16 cellular contexts compared by ENCODE assay signal in the genomic region with DNA sequence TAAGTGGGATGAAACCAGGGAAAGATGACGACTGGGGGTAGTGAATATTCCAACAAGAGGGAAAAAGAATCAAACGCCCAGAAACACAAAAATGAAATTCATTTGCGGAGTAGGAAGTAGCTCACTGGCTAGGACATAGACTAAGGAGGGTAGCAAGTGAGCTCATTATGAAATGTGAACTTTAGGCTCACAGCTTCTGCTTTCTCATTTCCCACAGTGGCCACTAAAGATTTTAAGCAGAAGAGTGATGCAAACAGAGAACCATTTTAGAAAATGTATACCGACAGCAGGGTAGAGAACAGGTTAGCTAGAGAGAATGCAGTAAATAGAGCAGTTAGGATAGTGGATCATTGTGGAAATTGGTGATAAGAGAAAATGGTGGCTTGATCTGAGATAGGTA. TPM values are rescaled to one million over a fixed set of nuclear protein-coding genes. Genes with fewer than 3 reads are reported as not detected.
DNase-seq lines count a peak whose midpoint lies in the region; ATAC-seq and TF ChIP-seq lines count a peak whose summit lies in the region.
"Had no signal": no experiment of that assay in that cellular context is flagged by ENCODE, and none has a peak within 500 bp of the region (broad histone marks: within the 10 kb centered on the region; RNA-seq: fewer than 3 reads in every experiment).

No MANE protein-coding gene starts in this region.

- H3K23me2 ChIP-seq in H9 (ENCODE audit: insufficient read length, low read depth, low read length, poor library complexity, severe bottlenecking), result no peaks in the 10 kb centered on the region

- H3K23ac ChIP-seq in H9 (ENCODE audit: insufficient read length, low read depth, low read length), result no peak overlapping the region

- H4K5ac ChIP-seq in H9 (ENCODE audit: insufficient read length, low read depth, low read length), result no peak overlapping the region

- H4K20me1 ChIP-seq in H9 (ENCODE audit: control insufficient read depth, insufficient read depth, insufficient read length), result no peaks in the 10 kb centered on the region

- peak overlapping the region; percentile 96 for H3K27ac ChIP-seq in CD4-positive, alpha-beta memory T cell (ENCODE audit: low read depth, low read length)
- H3K27ac ChIP-seq in naive thymus-derived CD4-positive, alpha-beta T cell (ENCODE audit: low read depth, low read length), result peak overlapping the region; percentile 99
- H3K27ac ChIP-seq in vagina (no peak overlapping the region), H9 (ENCODE audit: insufficient read length, low read depth, low read length) (no peak overlapping the region), caudate nucleus (ENCODE audit: low read depth, low read length) (no peak overlapping the region)
- H3K27ac ChIP-seq: C4-2B had no signal

- ATAC-seq in HG02798 (IDR thresholded peaks at IDR 0.05; ENCODE audit: poor library complexity, unreplicated experiment), result peak; percentile 25
- ATAC-seq in naive thymus-derived CD4-positive, alpha-beta T cell, result peak; percentile 26
- ATAC-seq: left colon had no signal

- no CpG with 5 or more reads among the region's 4 CpGs for WGBS in H9 (ENCODE audit: extremely low coverage, insufficient read length, low lambda C conversion rate)

- H3K36me3 ChIP-seq in CD4-positive, alpha-beta memory T cell (ENCODE audit: insufficient read depth, low read length), result peaks cover 12% of the 10 kb centered on the region
- H3K36me3 ChIP-seq in naive thymus-derived CD4-positive, alpha-beta T cell (ENCODE audit: control insufficient read depth in 2 of 3, insufficient read depth in 3 of 3, low read length in 3 of 3), result peaks cover 0 to 17% (median 0%) of the 10 kb centered on the region in 3 experiments
- no peaks in the 10 kb centered on the region for H3K36me3 ChIP-seq in vagina

- no peak overlapping the region for H2BK20ac ChIP-seq in H9 (ENCODE audit: low read depth, low read length, poor library complexity, severe bottlenecking)

- no peak overlapping the region for H4K91ac ChIP-seq in H9 (ENCODE audit: insufficient read length, low read depth, low read length)

- H2BK12ac ChIP-seq in H9 (ENCODE audit: insufficient read length, low read depth, low read length), result no peak overlapping the region

- no peak overlapping the region for H3K4me3 Mint-ChIP-seq in CD4-positive, alpha-beta memory T cell
- H3K4me3 Mint-ChIP-seq in naive thymus-derived CD4-positive, alpha-beta T cell, result no peak overlapping the region
- H3K4me3 Mint-ChIP-seq in H9, result no peak overlapping the region

- peaks cover 17 to 48% (median 43%) of the 10 kb centered on the region in 4 donors for H3K4me1 Mint-ChIP-seq in CD4-positive, alpha-beta memory T cell
- peaks cover 11 to 44% (median 34%) of the 10 kb centered on the region in 7 donors for H3K4me1 Mint-ChIP-seq in naive thymus-derived CD4-positive, alpha-beta T cell
- H3K4me1 Mint-ChIP-seq in H9, result peaks cover 8 to 9% of the 10 kb centered on the region in 2 experiments

- H3K9me3 Mint-ChIP-seq in CD4-positive, alpha-beta memory T cell, result no peaks in the 10 kb centered on the region
- H3K9me3 Mint-ChIP-seq in naive thymus-derived CD4-positive, alpha-beta T cell, result peaks cover 0 to 2% (median 0%) of the 10 kb centered on the region in 11 donors
- no peaks in the 10 kb centered on the region for H3K9me3 Mint-ChIP-seq in H9

- H3K4ac ChIP-seq in H9 (ENCODE audit: low read depth, low read length), result no peak overlapping the region

- H3K9ac ChIP-seq in H9 (ENCODE audit: extremely low read depth, insufficient read length, low read length), result no peak overlapping the region

- POLR2A ChIA-PET in CD4-positive, alpha-beta memory T cell (lab: Charles Lee; ENCODE audit: partially characterized antibody), result interaction anchor here (0.7 to 6.7 kb wide), 23 partner anchors 12 to 338 kb away, joined by 3 to 85 read pairs (median 6); partner anchors contain the start of genes F11R, LY9, SLAMF1 and SLAMF7
- POLR2A ChIA-PET in naive thymus-derived CD4-positive, alpha-beta T cell (lab: Charles Lee), result interaction anchor here (0.7 to 4.3 kb wide), 13 partner anchors 10 to 446 kb away, joined by 3 to 18 read pairs (median 3); partner anchors contain the start of gene DCAF8

- H3K18ac ChIP-seq in H9 (ENCODE audit: insufficient read length, low read depth, low read length), result no peak overlapping the region

- H3K14ac ChIP-seq in H9 (ENCODE audit: insufficient read depth, low read length), result no peak overlapping the region

- H3K79me1 ChIP-seq in H9 (ENCODE audit: insufficient read depth, low read depth, low read length, poor library complexity, severe bottlenecking), result no peaks in the 10 kb centered on the region

- H3K27me3 Mint-ChIP-seq in CD4-positive, alpha-beta memory T cell, result no peaks in the 10 kb centered on the region
- H3K27me3 Mint-ChIP-seq in naive thymus-derived CD4-positive, alpha-beta T cell, result no peaks in the 10 kb centered on the region
- peaks cover 1% of the 10 kb centered on the region; the same call in 1 of the 2 replicates for H3K27me3 Mint-ChIP-seq in H9 (ENCODE audit: low read depth)

- H3K56ac ChIP-seq in H9 (ENCODE audit: insufficient read length, low read depth, low read length), result no peak overlapping the region

- H2BK15ac ChIP-seq in H9 (ENCODE audit: low read depth, low read length), result no peak overlapping the region

- H3K4me3 ChIP-seq in CD4-positive, alpha-beta memory T cell (ENCODE audit: low read length in 2 of 2), result peak overlapping the region; percentile 88 to 96
- H3K4me3 ChIP-seq in naive thymus-derived CD4-positive, alpha-beta T cell (ENCODE audit: low read length), result peak overlapping the region; percentile 90
- H3K4me3 ChIP-seq in vagina, result no peak overlapping the region

- no peak overlapping the region for H3T11ph ChIP-seq in H9 (ENCODE audit: low read length)

- TF ChIP-seq POLR2A in vagina (IDR thresholded peaks at IDR 0.05), result no peak

- H2BK5ac ChIP-seq in H9 (ENCODE audit: insufficient read length, low read length), result no peak overlapping the region

- no peaks in the 10 kb centered on the region for H3K9me3 ChIP-seq in CD4-positive, alpha-beta memory T cell (ENCODE audit: control insufficient read depth in 1 of 2, low read length in 2 of 2)
- H3K9me3 ChIP-seq in naive thymus-derived CD4-positive, alpha-beta T cell (ENCODE audit: control insufficient read depth in 2 of 3, low read length in 3 of 3), result no peaks in the 10 kb centered on the region
- H3K9me3 ChIP-seq in vagina, result no peaks in the 10 kb centered on the region
- no peaks in the 10 kb centered on the region for H3K9me3 ChIP-seq in H9 (ENCODE audit: control insufficient read depth, low read depth, low read length)

- DNase-seq in CD4-positive, alpha-beta memory T cell, result no peak
- DNase-seq in SKM-1 (lab: John Stamatoyannopoulos, UW; ENCODE audit: unreplicated experiment) (peak; percentile 73), NCI-H1092 treated with DMSO at 0.1 percent for 48 hours (lab: John Stamatoyannopoulos, UW) (no peak), vagina (ENCODE audit: extremely low spot score in 2 of 2) (no peak), H9 (no peak), caudate nucleus (lab: John Stamatoyannopoulos, UW) (no peak)
- no peak for DNase-seq in naive thymus-derived CD4-positive, alpha-beta T cell
- DNase-seq: amygdala; effector CD8-positive, alpha-beta T cell; GOT3; left colon; NCI-H2029 treated with DMSO at 0.1 percent for 48 hours; stimulated activated CD4-positive, alpha-beta T cell treated with anti-CD3 and anti-CD28 coated beads, Interleukin-2, amount 100 ng/mL, for 48 hours had no signal

- H4K8ac ChIP-seq in H9 (replicated peaks; ENCODE audit: insufficient read length, low read depth, low read length), result no peak overlapping the region

- no peak overlapping the region for H3K4me2 ChIP-seq in H9 (ENCODE audit: insufficient read depth, insufficient read length, low read length)

- no peaks in the 10 kb centered on the region for H3K79me2 ChIP-seq in H9 (ENCODE audit: insufficient read depth, low read length)

- H2AFZ ChIP-seq in H9 (ENCODE audit: low read length), result no peak overlapping the region

- no peak overlapping the region for H2BK120ac ChIP-seq in H9 (ENCODE audit: low read depth, low read length, poor library complexity, severe bottlenecking)

- no peaks in the 10 kb centered on the region for H3K27me3 ChIP-seq in CD4-positive, alpha-beta memory T cell (ENCODE audit: insufficient read depth, low read length)
- no peaks in the 10 kb centered on the region for H3K27me3 ChIP-seq in naive thymus-derived CD4-positive, alpha-beta T cell (ENCODE audit: control insufficient read depth in 2 of 2, insufficient read depth in 2 of 2, low read length in 2 of 2)
- no peaks in the 10 kb centered on the region for H3K27me3 ChIP-seq in vagina
- no peaks in the 10 kb centered on the region for H3K27me3 ChIP-seq in H9 (ENCODE audit: insufficient read depth, low read length)

- intact Hi-C loops in CD4-positive, alpha-beta memory T cell (cut with micrococcal nuclease), result no loop called here
- intact Hi-C loops in naive thymus-derived CD4-positive, alpha-beta T cell (cut with micrococcal nuclease), result loop anchor here (2.0 to 5.0 kb wide), 2 partner anchors 36 to 37 kb away; no protein-coding TSS in a partner anchor
- intact Hi-C loops in vagina (cut with DNase I), result no loop called here

- H2AK5ac ChIP-seq in H9 (ENCODE audit: insufficient read length, low read length), result no peak overlapping the region

- no peak for TF ChIP-seq CTCF in vagina (IDR thresholded peaks at IDR 0.05)
- no peak for TF ChIP-seq CTCF in H9 (conservative IDR thresholded peaks at IDR 0.05)

- peaks cover 30 to 40% of the 10 kb centered on the region in 2 donors for H3K36me3 Mint-ChIP-seq in CD4-positive, alpha-beta memory T cell
- H3K36me3 Mint-ChIP-seq in naive thymus-derived CD4-positive, alpha-beta T cell, result peaks cover 5 to 30% (median 26%) of the 10 kb centered on the region in 5 donors
- H3K36me3 Mint-ChIP-seq in H9 (ENCODE audit: insufficient read depth in 1 of 3, low read depth in 3 of 3), result no peaks in the 10 kb centered on the region

- CTCF ChIA-PET in CD4-positive, alpha-beta memory T cell (lab: Charles Lee; ENCODE audit: partially characterized antibody), result interaction anchor here (0.8 to 4.7 kb wide), 16 partner anchors 8 to 282 kb away, joined by 3 to 43 read pairs (median 6); no protein-coding TSS in a partner anchor
- CTCF ChIA-PET in naive thymus-derived CD4-positive, alpha-beta T cell (lab: Charles Lee), result interaction anchor here (0.7 to 7.9 kb wide), 11 partner anchors 8 to 246 kb away, joined by 3 to 46 read pairs (median 6); partner anchors contain the start of gene ITLN2

- peaks cover 81% of the 10 kb centered on the region for H3K4me1 ChIP-seq in CD4-positive, alpha-beta memory T cell (ENCODE audit: insufficient read depth, low read length)
- H3K4me1 ChIP-seq in naive thymus-derived CD4-positive, alpha-beta T cell (ENCODE audit: control insufficient read depth in 2 of 2, insufficient read depth in 2 of 2, low read length in 2 of 2), result peaks cover 69 to 71% of the 10 kb centered on the region in 2 donors
- H3K4me1 ChIP-seq in vagina (no peaks in the 10 kb centered on the region), H9 (ENCODE audit: insufficient read depth, low read length) (no peaks in the 10 kb centered on the region; the same call in 1 of the 2 replicates)

- no peak overlapping the region for H3K27ac Mint-ChIP-seq in CD4-positive, alpha-beta memory T cell
- H3K27ac Mint-ChIP-seq in naive thymus-derived CD4-positive, alpha-beta T cell, result no peak overlapping the region
- no peak overlapping the region for H3K27ac Mint-ChIP-seq in H9

RNA-seq across cellular contexts. Expression of gene CD48, which starts 3.5 kb away (rescaled TPM):
- total RNA-seq in CD4-positive, alpha-beta memory T cell, result 100 to 1,000 TPM; 301 to 329 TPM
- polyA plus RNA-seq in CD4-positive, alpha-beta memory T cell, result 100 to 1,000 TPM; 228 to 246 TPM
- 100 to 1,000 TPM; 253 to 438 (median 358) TPM for total RNA-seq in naive thymus-derived CD4-positive, alpha-beta T cell
- polyA plus RNA-seq in naive thymus-derived CD4-positive, alpha-beta T cell, result 100 to 1,000 TPM; 200 to 223 TPM
- total RNA-seq in vagina, result 4.7 TPM
- total RNA-seq in H9 (2021), result not detected in 2 replicates

RNA-seq across cellular contexts. Expression of gene SLAMF7, which starts 30.9 kb away (rescaled TPM):
- total RNA-seq in CD4-positive, alpha-beta memory T cell, result 1 to 10 TPM; 8.1 to 8.2 TPM
- polyA plus RNA-seq in CD4-positive, alpha-beta memory T cell, result 1 to 10 TPM; 2.8 TPM
- total RNA-seq in naive thymus-derived CD4-positive, alpha-beta T cell, result 10 to 100 TPM in 2 of 5 experiments, 1 to 10 TPM in 3; 1.9 to 39.3 (median 7.7) TPM
- under 1 TPM; 0.21 to 0.52 TPM for polyA plus RNA-seq in naive thymus-derived CD4-positive, alpha-beta T cell
- total RNA-seq in vagina (2.2 TPM), H9 (2021) (not detected in 2 replicates)
- total RNA-seq: osteoblast had no signal

Comparison
In these comparisons a context has a peak if more than half of its experiments do, and no peak if none do; other contexts are left out.
1. H3K27ac ChIP-seq: peak in CD4-positive, alpha-beta memory T cell (single experiment) and naive thymus-derived CD4-positive, alpha-beta T cell (single experiment); none in vagina (single experiment), H9 (single experiment) and caudate nucleus (single experiment).
2. H3K4me3 ChIP-seq: peak in CD4-positive, alpha-beta memory T cell (2 of 2) and naive thymus-derived CD4-positive, alpha-beta T cell (single experiment); none in vagina (0 of 2).
3. RNA of gene CD48, which starts 3.5 kb away (total RNA-seq): 253 to 438 TPM in naive thymus-derived CD4-positive, alpha-beta T cell and 301 to 329 TPM in CD4-positive, alpha-beta memory T cell; 4.7 TPM in vagina (single experiment) and not detected in H9; every median in the first group is over 10 times any median in the second.
4. intact Hi-C loops: an anchor here in naive thymus-derived CD4-positive, alpha-beta T cell (2.0 to 5.0 kb wide); none called in CD4-positive, alpha-beta memory T cell and vagina.